Comparison of ENCODE assay signal across 15 cellular contexts in genomic region chr12:71688961-71689570, GRCh38. TPM values are rescaled to one million over a fixed set of nuclear protein-coding genes. Genes with fewer than 3 reads are reported as not detected.
DNase-seq lines count a peak whose midpoint lies in the region; FAIRE-seq and TF ChIP-seq lines count a peak whose summit lies in the region.
"Had no signal": no experiment of that assay in that cellular context is flagged by ENCODE, and none has a peak within 500 bp of the region (broad histone marks: within the 10 kb centered on the region; RNA-seq: fewer than 3 reads in every experiment).

No MANE protein-coding gene starts in this region.

- peaks cover 4% of the 10 kb centered on the region for H3F3A ChIP-seq in OCI-LY1 (ENCODE audit: insufficient read depth, low read length)

- DNase-seq in GM12865 (ENCODE audit: low read depth) (no peak), esophagus squamous epithelium (lab: John Stamatoyannopoulos, UW) (no peak), small intestine (no peak), testis (no peak), NCI-H187 treated with DMSO at 0.1 percent for 48 hours (lab: John Stamatoyannopoulos, UW) (no peak)
- no peak for DNase-seq in activated CD4-positive, CD25-positive, alpha-beta regulatory T cell treated with anti-CD3 and anti-CD28 coated beads, Interleukin-2, amount 50 U/mL, for 72 hours
- DNase-seq: activated CD4-positive, alpha-beta memory T cell treated with anti-CD3 and anti-CD28 coated beads for 36 hours; activated naive CD4-positive, alpha-beta T cell treated with anti-CD3 and anti-CD28 coated beads, Interleukin-2, amount 10 ng/mL, durations not matched to agents 7 days and 5 days; NCI-H146; stimulated activated CD4-positive, alpha-beta T cell treated with anti-CD3 and anti-CD28 coated beads, Interleukin-2, amount 100 ng/mL, for 48 hours; T-cell had no signal

- H3K36me3 ChIP-seq in OCI-LY1 (ENCODE audit: insufficient read depth, low read length) (no peaks in the 10 kb centered on the region), esophagus squamous epithelium (no peaks in the 10 kb centered on the region), small intestine (ENCODE audit: control insufficient read depth in 2 of 2, insufficient read depth in 2 of 2, low read length in 2 of 2) (no peaks in the 10 kb centered on the region), testis (ENCODE audit: low read depth, missing control alignments) (no peaks in the 10 kb centered on the region)
- H3K36me3 ChIP-seq: vagina had no signal

- H3K4me1 ChIP-seq in OCI-LY1 (ENCODE audit: insufficient read depth, low read length, severe bottlenecking) (peaks cover 83% of the 10 kb centered on the region), esophagus squamous epithelium (peaks cover 14 to 86% (median 40%) of the 10 kb centered on the region in 3 donors), small intestine (ENCODE audit: control insufficient read depth in 2 of 2, insufficient read depth in 1 of 2, low read depth in 1 of 2, low read length in 1 of 2) (peaks cover 2 to 5% of the 10 kb centered on the region in 2 donors), testis (no peaks in the 10 kb centered on the region)

- intact Hi-C loops in esophagus squamous epithelium (cut with DNase I), result loop anchor here (5.0 kb wide), 1 partner anchor 63 kb away; the partner anchor contains the start of gene RAB21
- intact Hi-C loops in testis (cut with DNase I; ENCODE audit: low total_unique reads), result no loop called here

- H2AFZ ChIP-seq in OCI-LY1 (ENCODE audit: low read length), result no peak overlapping the region

- TF ChIP-seq CTCF in GM12865 (IDR thresholded peaks at IDR 0.05; ENCODE audit: insufficient read depth, low read depth, low read length, missing control alignments), result no peak
- TF ChIP-seq CTCF in OCI-LY1 (IDR thresholded peaks at IDR 0.05; ENCODE audit: low read length), result no peak
- no peak for TF ChIP-seq CTCF in esophagus squamous epithelium (IDR thresholded peaks at IDR 0.05)
- TF ChIP-seq CTCF in testis (IDR thresholded peaks at IDR 0.05), result no peak

- no peaks in the 10 kb centered on the region for H3K9me3 ChIP-seq in OCI-LY1 (ENCODE audit: low read length)
- H3K9me3 ChIP-seq in esophagus squamous epithelium, result no peaks in the 10 kb centered on the region
- H3K9me3 ChIP-seq in small intestine (ENCODE audit: control insufficient read depth, low read depth), result no peaks in the 10 kb centered on the region
- no peaks in the 10 kb centered on the region for H3K9me3 ChIP-seq in testis
- H3K9me3 ChIP-seq: vagina had no signal

- no peaks in the 10 kb centered on the region for H3K9me2 ChIP-seq in OCI-LY1 (ENCODE audit: low read depth, low read length)

- H4K20me1 ChIP-seq in OCI-LY1 (ENCODE audit: insufficient read depth, low read length), result no peaks in the 10 kb centered on the region

- no peak for TF ChIP-seq POLR2A in esophagus squamous epithelium (IDR thresholded peaks at IDR 0.05)
- TF ChIP-seq POLR2A in testis (IDR thresholded peaks at IDR 0.05), result no peak

- WGBS in esophagus squamous epithelium, 2 donors, result 45 to 47% methylated on average over 5 of the region's 5 CpGs
- WGBS in small intestine, 3 donors, result 13 to 53% (median 41%) methylated on average over 5 of the region's 5 CpGs
- 88 to 89% methylated on average over 5 of the region's 5 CpGs for WGBS in testis, 2 donors

- peak overlapping the region; percentile 76 for H3K9ac ChIP-seq in OCI-LY1 (ENCODE audit: low read length)

- no peak for FAIRE-seq in small intestine (lab: Jason Lieb, UNC)
- FAIRE-seq: G401.6 had no signal

- no peaks in the 10 kb centered on the region; the same call in 1 of the 2 replicates for H3K79me2 ChIP-seq in OCI-LY1 (ENCODE audit: insufficient read depth, low read length)

- peak overlapping the region; percentile 80 for H3K4me2 ChIP-seq in OCI-LY1 (ENCODE audit: low read length)

- H3K27me3 ChIP-seq in OCI-LY1 (ENCODE audit: insufficient read depth, low read length) (no peaks in the 10 kb centered on the region), esophagus squamous epithelium (no peaks in the 10 kb centered on the region), small intestine (ENCODE audit: control insufficient read depth in 2 of 2, insufficient read depth in 2 of 2, low read length in 2 of 2) (no peaks in the 10 kb centered on the region), testis (no peaks in the 10 kb centered on the region)
- H3K27me3 ChIP-seq: vagina had no signal

- H3K4me3 ChIP-seq in GM12865 (ENCODE audit: low read depth, low read length) (peak overlapping the region; percentile 97), OCI-LY1 (ENCODE audit: low read depth, low read length, poor library complexity, severe bottlenecking) (peak overlapping the region; percentile 76), esophagus squamous epithelium (peak overlapping the region in 3 of 4 donors; percentile 21 to 77 (median 76)), small intestine (ENCODE audit: low read depth in 1 of 2, low read length in 2 of 2) (peak overlapping the region in 1 of 2 donors; percentile 15), testis (no peak overlapping the region)

- H3K27ac ChIP-seq in OCI-LY1 (ENCODE audit: low read depth, low read length, poor library complexity, severe bottlenecking) (peak overlapping the region; percentile 99), esophagus squamous epithelium (peak overlapping the region; percentile 23 to 96 (median 92)), small intestine (ENCODE audit: low read depth in 1 of 2, low read length in 1 of 2) (peak overlapping the region; percentile 11 to 27), testis (no peak overlapping the region)
- H3K27ac ChIP-seq: coronary artery, vagina had no signal

RNA-seq across cellular contexts. Expression of gene TMEM19, which starts 3.2 kb away (rescaled TPM):
- total RNA-seq in esophagus squamous epithelium (10 to 100 TPM; 48.2 to 94.5 (median 68.4) TPM), testis (10 to 100 TPM; 11.5 to 14.9 TPM)
- polyA plus RNA-seq in small intestine (10 to 100 TPM; 12.2 to 28.8 (median 13.2) TPM), testis (ENCODE audit: insufficient read depth, low read depth, low replicate concordance) (16.0 TPM)

RNA-seq across cellular contexts. Expression of gene THAP2, which starts 25.0 kb away (rescaled TPM):
- total RNA-seq in esophagus squamous epithelium (10 to 100 TPM in 1 of 4 donors, 1 to 10 TPM in 3; 4.8 to 11.3 (median 6.0) TPM), testis (10 to 100 TPM in 1 of 2 donors, 1 to 10 TPM in 1; 7.7 to 13.4 TPM)
- polyA plus RNA-seq in small intestine (1 to 10 TPM; 1.6 to 3.5 (median 2.4) TPM), testis (ENCODE audit: insufficient read depth, low read depth, low replicate concordance) (25.8 TPM)

RNA-seq across cellular contexts. Expression of gene ZFC3H1, which starts 25.4 kb away (rescaled TPM):
- total RNA-seq in esophagus squamous epithelium (10 to 100 TPM; 17.7 to 60.8 (median 52.2) TPM), testis (100 to 1,000 TPM in 1 of 2 donors, 10 to 100 TPM in 1; 83.7 to 144 TPM)
- polyA plus RNA-seq in small intestine (10 to 100 TPM; 10.5 to 11.6 (median 11.0) TPM), testis (ENCODE audit: insufficient read depth, low read depth, low replicate concordance) (24.1 TPM)

Comparison
In these comparisons a context has a peak if more than half of its experiments do, and no peak if none do; other contexts are left out.
1. H3K4me3 ChIP-seq: peak in GM12865 (single experiment), OCI-LY1 (single experiment) and esophagus squamous epithelium (3 of 4); none in testis (0 of 2).
2. H3K27ac ChIP-seq: peak in OCI-LY1 (single experiment), esophagus squamous epithelium (4 of 4) and small intestine (2 of 2); none in testis (0 of 2).